14 cellular contexts compared by ENCODE assay signal in genomic region chr10:130018253-130018652, GRCh38. TPM values are rescaled to one million over a fixed set of nuclear protein-coding genes. Genes with fewer than 3 reads are reported as not detected.
DNase-seq lines count a peak whose midpoint lies in the region; ATAC-seq, FAIRE-seq and TF ChIP-seq lines count a peak whose summit lies in the region.
"Had no signal": no experiment of that assay in that cellular context is flagged by ENCODE, and none has a peak within 500 bp of the region (broad histone marks: within the 10 kb centered on the region; RNA-seq: fewer than 3 reads in every experiment).

No MANE protein-coding gene starts in this region.

- no peaks in the 10 kb centered on the region for H3K9me3 ChIP-seq in GM23248 (ENCODE audit: low read depth)
- H3K9me3 ChIP-seq in HepG2 (ENCODE audit: low read length) = no peaks in the 10 kb centered on the region
- no peaks in the 10 kb centered on the region for H3K9me3 ChIP-seq in T-helper 17 cell (ENCODE audit: control insufficient read depth, low read length, poor library complexity, severe bottlenecking)
- H3K9me3 ChIP-seq: tibial nerve had no signal

- peaks cover 14% of the 10 kb centered on the region for H3K27me3 Mint-ChIP-seq in T-helper 17 cell

- in situ Hi-C loops in GM23248 (cut with MboI) (no loop called here), HepG2 (cut with HindIII; ENCODE audit: extremely low pct_ligation_motif_present, low pct_unique_long_range_greater_than_20kb) (no loop called here)

- H3K79me2 ChIP-seq in GM23248 (ENCODE audit: insufficient read depth) (no peaks in the 10 kb centered on the region), HepG2 (ENCODE audit: insufficient read depth, low read length) (no peaks in the 10 kb centered on the region)

- no peak for FAIRE-seq in HepG2 (lab: Jason Lieb, UNC)

- H3K9ac ChIP-seq in GM23248 (no peak overlapping the region), HepG2 (ENCODE audit: insufficient read depth, low read depth, low read length) (no peak overlapping the region)

- peaks cover 24% of the 10 kb centered on the region for H3F3A ChIP-seq in GM23248 (ENCODE audit: insufficient read depth)

- peaks cover 45% of the 10 kb centered on the region for H3K4me1 ChIP-seq in GM23248 (ENCODE audit: insufficient read depth)
- no peaks in the 10 kb centered on the region for H3K4me1 ChIP-seq in HepG2 (ENCODE audit: insufficient read depth, low read length)

- H3K27ac ChIP-seq in GM23248 = no peak overlapping the region
- no peak overlapping the region for H3K27ac ChIP-seq in HepG2 (ENCODE audit: extremely low read length, insufficient read depth, low read length)
- H3K27ac ChIP-seq: tibial nerve had no signal

- WGBS in GM23248 (ENCODE audit: low coverage in 1 of 2, low lambda C conversion rate in 2 of 2, missing lambda C conversion rate in 2 of 2), 2 experiments = 70 to 71% methylated on average over 5 of the region's 5 CpGs
- 4% methylated on average over 5 of the region's 5 CpGs for WGBS in HepG2 (ENCODE audit: low lambda C conversion rate)

- H4K20me1 ChIP-seq in GM23248 (ENCODE audit: insufficient read depth) (no peaks in the 10 kb centered on the region), HepG2 (ENCODE audit: insufficient read depth, low read length) (no peaks in the 10 kb centered on the region)

- no peaks in the 10 kb centered on the region for H3K9me2 ChIP-seq in GM23248 (ENCODE audit: insufficient read depth)

- no peak overlapping the region for H3K27ac Mint-ChIP-seq in T-helper 17 cell

- no peaks in the 10 kb centered on the region for H3K36me3 Mint-ChIP-seq in T-helper 17 cell (ENCODE audit: low read depth)

- TF ChIP-seq EP300 in HepG2 (IDR thresholded peaks at IDR 0.05; ENCODE audit: low read depth in 2 of 2, low read length in 2 of 2) = no peak
- no peak for TF ChIP-seq EP300 in HepG2 (CRISPR knock-in tag; IDR thresholded peaks at IDR 0.05; ENCODE audit: borderline replicate concordance)

- POLR2A ChIA-PET in HepG2 (lab: Yijun Ruan, JAX) = no interaction called here

- no peak for TF ChIP-seq RAD21 in HepG2 (CRISPR knock-in tag; IDR thresholded peaks at IDR 0.05)

- H3K27me3 ChIP-seq in GM23248 (replicated peaks; ENCODE audit: insufficient read depth) (no peaks in the 10 kb centered on the region), HepG2 (ENCODE audit: control insufficient read depth in 1 of 2, insufficient read depth in 2 of 2, low read length in 2 of 2) (peaks cover 15 to 78% of the 10 kb centered on the region in 2 experiments)
- H3K27me3 ChIP-seq: tibial nerve had no signal

- H2AFZ ChIP-seq in GM23248 (no peak overlapping the region), HepG2 (ENCODE audit: low read length) (no peak overlapping the region)

- no TSS peak for BruUV-seq in HepG2 (replicated peaks; lab: Mats Ljungman, UMichigan)

- no peak for TF ChIP-seq POLR2A in HepG2 (IDR thresholded peaks at IDR 0.05; ENCODE audit: insufficient read depth in 1 of 2, low read depth in 2 of 2, low read length in 2 of 2)

- H3K4me1 Mint-ChIP-seq in T-helper 17 cell = no peaks in the 10 kb centered on the region

- ATAC-seq in GM18870 (IDR thresholded peaks at IDR 0.05; ENCODE audit: unreplicated experiment) = no peak
- ATAC-seq in HepG2 = no peak
- ATAC-seq in T-helper 17 cell = no peak
- ATAC-seq: sciatic nerve had no signal

- DNase-seq in AG09309 (ENCODE audit: low read depth) (peak; percentile 17), GM23248 (peak; percentile 81), RKO (ENCODE audit: low spot score) (peak; percentile 16), fibroblast of mammary gland (ENCODE audit: low read depth) (peak; percentile 54), pons (ENCODE audit: low spot score) (no peak), HepG2 (ENCODE audit: low spot score) (no peak), T-helper 17 cell (no peak)
- DNase-seq: COR-L47; effector CD4-positive, alpha-beta T cell; NCI-H226; SIG-M5 had no signal

- H3K36me3 ChIP-seq in GM23248 (ENCODE audit: low read depth) = no peaks in the 10 kb centered on the region
- no peaks in the 10 kb centered on the region for H3K36me3 ChIP-seq in HepG2 (replicated peaks in 1 of 2; ENCODE audit: control insufficient read depth in 1 of 2, insufficient read depth in 2 of 2, low read length in 2 of 2)
- H3K36me3 ChIP-seq: tibial nerve had no signal

- TF ChIP-seq CTCF in AG09309 (IDR thresholded peaks at IDR 0.05; ENCODE audit: control insufficient read depth, insufficient read depth, low read depth, low read length, missing control alignments) (no peak), fibroblast of mammary gland (conservative IDR thresholded peaks at IDR 0.05; ENCODE audit: control insufficient read depth, insufficient read depth, low read depth, low read length) (no peak), HepG2 (CRISPR knock-in tag; IDR thresholded peaks at IDR 0.05) (no peak)

- intact Hi-C loops in HepG2 (cut with micrococcal nuclease; ENCODE audit: unreplicated experiment) = no loop called here

- no peak overlapping the region for H3K4me2 ChIP-seq in GM23248 (ENCODE audit: unreplicated experiment)
- H3K4me2 ChIP-seq in HepG2 (ENCODE audit: low read depth, low read length) = no peak overlapping the region

- no peak overlapping the region for H3K4me3 Mint-ChIP-seq in T-helper 17 cell

- CTCF ChIA-PET in HepG2 (lab: Yijun Ruan, JAX; ENCODE audit: low intra/inter-chr PET ratio, low total read pairs) = no interaction called here

- H3K4me3 ChIP-seq in AG09309 (ENCODE audit: control insufficient read depth, low read depth, low read length) (no peak overlapping the region), GM23248 (no peak overlapping the region), fibroblast of mammary gland (ENCODE audit: control insufficient read depth, low read depth, low read length) (no peak overlapping the region), HepG2 (replicated peaks in 1 of 3; ENCODE audit: insufficient read depth in 1 of 3, low read depth in 2 of 3, low read length in 3 of 3) (no peak overlapping the region)
- H3K4me3 ChIP-seq: tibial nerve had no signal

TF ChIP-seq in HepG2, 621 proteins besides CTCF, POLR2A, EP300 and RAD21 (continues in another document):
- TF ChIP-seq KAT8 (CRISPR knock-in tag; IDR thresholded peaks at IDR 0.05) (no peak), ZNF512B (CRISPR knock-in tag; IDR thresholded peaks at IDR 0.05; ENCODE audit: borderline replicate concordance) (no peak), SPEN (CRISPR knock-in tag; IDR thresholded peaks at IDR 0.05; ENCODE audit: low read depth) (no peak), REL (CRISPR knock-in tag; conservative IDR thresholded peaks at IDR 0.05) (no peak), ZNF10 (CRISPR knock-in tag; IDR thresholded peaks at IDR 0.05; ENCODE audit: borderline replicate concordance, low read depth) (no peak), ZNF143 (CRISPR knock-in tag; IDR thresholded peaks at IDR 0.05) (no peak), KLF12 (CRISPR knock-in tag; IDR thresholded peaks at IDR 0.05; ENCODE audit: borderline replicate concordance) (no peak), ZNF350 (CRISPR knock-in tag; IDR thresholded peaks at IDR 0.05; ENCODE audit: borderline replicate concordance, low read depth) (no peak)

RNA-seq across cellular contexts. Expression of gene EBF3, which starts 54.2 kb away (rescaled TPM):
- total RNA-seq in GM23248 (2014; rRNA removed; shearing (Covaris generic)) = 0.25 and 0.43 TPM in 2 replicates
- polyA plus RNA-seq in GM23248 (2016; fragmentation: Nextera tagmentation; extraction: Ambion mirVana) (0.06 and 0.15 TPM in 2 replicates), HepG2 (2011; rRNA removed) (not detected in 2 replicates)
- total RNA-seq in HepG2 (2016; rRNA removed; fragmentation: Illumina TruSeq; extraction: Trizol) (not detected in 2 replicates), T-helper 17 cell (not detected)
- not detected in 2 replicates for total RNA-seq in HepG2 (2016; cell fraction: cytosol; rRNA removed; fragmentation: Illumina TruSeq; extraction: Trizol; ENCODE audit: low read depth)
- not detected in 2 replicates for total RNA-seq in HepG2 (2016; cell fraction: insoluble cytoplasmic fraction; rRNA removed; fragmentation: Illumina TruSeq; extraction: Trizol)
- total RNA-seq in HepG2 (2016; cell fraction: membrane; rRNA removed; fragmentation: Illumina TruSeq; extraction: Trizol) = not detected in 2 replicates
- total RNA-seq in HepG2 (2016; cell fraction: nucleus; rRNA removed; fragmentation: Illumina TruSeq; extraction: Trizol) = not detected in 2 replicates
- polyA plus RNA-seq in HepG2 (2011; cell fraction: cytosol; rRNA removed) = not detected in 2 replicates
- polyA plus RNA-seq in HepG2 (2011; cell fraction: nucleus; rRNA removed) = not detected in 2 replicates
- 0.13 and 0.16 TPM in 2 replicates for polyA plus RNA-seq in HepG2 (2012)
- polyA plus RNA-seq in HepG2 (2016; cell fraction: cytosol; fragmentation: Illumina TruSeq; extraction: Trizol; ENCODE audit: low read depth) = not detected in 2 replicates
- not detected in 2 replicates for polyA plus RNA-seq in HepG2 (2016; cell fraction: insoluble cytoplasmic fraction; fragmentation: Illumina TruSeq; extraction: Trizol; ENCODE audit: low read depth)
- not detected in 2 replicates for polyA plus RNA-seq in HepG2 (2016; cell fraction: membrane; fragmentation: Illumina TruSeq; extraction: Trizol; ENCODE audit: low read depth)
- polyA plus RNA-seq in HepG2 (2016; cell fraction: nucleus; fragmentation: Illumina TruSeq; extraction: Trizol; ENCODE audit: insufficient read depth, low read depth) = not detected in 2 replicates
- not detected in 2 replicates for polyA minus RNA-seq in HepG2 (2011; rRNA and poly(A)+ RNA removed; ENCODE audit: low replicate concordance)
- not detected in 2 replicates for polyA minus RNA-seq in HepG2 (2011; cell fraction: cytosol; rRNA and poly(A)+ RNA removed)
- not detected in 2 replicates for polyA minus RNA-seq in HepG2 (2011; cell fraction: nucleus; rRNA and poly(A)+ RNA removed)

Comparison
In these comparisons a context has a peak if more than half of its experiments do, and no peak if none do; other contexts are left out.
1. DNase-seq: peak in AG09309 (single experiment), GM23248 (single experiment), RKO (single experiment) and fibroblast of mammary gland (single experiment); none in pons (single experiment), HepG2 (single experiment) and T-helper 17 cell (0 of 3).